9 cellular contexts compared by ENCODE assay signal in the genomic region with DNA sequence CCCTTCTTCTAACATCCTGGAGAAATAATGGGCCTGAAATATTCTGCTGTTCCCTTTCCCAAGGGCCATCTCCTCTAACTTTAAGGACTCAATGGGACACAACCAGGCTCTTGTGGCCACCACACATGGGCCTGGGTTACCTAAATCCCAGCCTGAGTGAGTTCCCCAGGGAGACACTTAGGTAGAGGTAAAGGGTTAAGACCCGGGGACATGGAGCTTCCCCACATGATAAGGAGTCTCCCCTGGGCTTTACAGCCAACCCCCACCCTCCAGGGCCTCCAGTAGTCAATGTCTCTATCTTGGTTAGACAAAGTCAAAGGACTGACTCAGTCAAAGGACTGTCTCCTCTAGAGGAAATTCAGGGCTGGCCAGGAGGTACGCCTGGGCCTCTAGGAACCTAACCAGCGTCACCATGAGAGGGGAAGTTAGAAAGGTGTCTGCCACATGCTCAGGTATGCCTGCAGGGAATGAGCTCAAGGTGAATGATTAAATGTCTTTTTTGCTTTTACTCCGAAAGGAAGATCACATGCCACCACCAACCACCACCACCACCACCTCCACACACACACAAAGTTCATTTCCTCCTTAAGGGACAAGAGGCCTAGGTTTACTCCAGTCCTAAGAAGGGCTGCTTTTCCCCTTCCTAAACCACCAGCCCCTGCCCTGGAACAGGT. TPM values are rescaled to one million over a fixed set of nuclear protein-coding genes. Genes with fewer than 3 reads are reported as not detected.
DNase-seq lines count a peak whose midpoint lies in the region; ATAC-seq, FAIRE-seq and TF ChIP-seq lines count a peak whose summit lies in the region.
"Had no signal": no experiment of that assay in that cellular context is flagged by ENCODE, and none has a peak within 500 bp of the region (broad histone marks: within the 10 kb centered on the region; RNA-seq: fewer than 3 reads in every experiment).

No MANE protein-coding gene starts in this region.

- no peak for FAIRE-seq in kidney (lab: Jason Lieb, UNC)

- ATAC-seq in stimulated activated naive CD8-positive, alpha-beta T cell treated with anti-CD3 and anti-CD28 coated beads, Interleukin-15, Interleukin-2, amounts not matched to agents 100 U/mL and 50 U/mL, for 24 hours, result peak; percentile 12
- no peak for ATAC-seq in HG02870 (IDR thresholded peaks at IDR 0.05; ENCODE audit: unreplicated experiment)

- DNase-seq in activated T-cell treated with anti-CD3 and anti-CD28 coated beads, Interleukin-2, amount 50 U/mL, for 1 hour, result peak; percentile 66
- DNase-seq in activated T-cell treated with anti-CD3 and anti-CD28 coated beads for 4 hours, result no peak
- peak in 1 of 2 donors; percentile 67 for DNase-seq in ascending aorta (ENCODE audit: low spot score in 2 of 2)
- DNase-seq in kidney, result no peak
- DNase-seq in stimulated activated naive CD8-positive, alpha-beta T cell treated with anti-CD3 and anti-CD28 coated beads, Interleukin-15, Interleukin-2, amounts not matched to agents 100 U/mL and 50 U/mL, for 24 hours, result peak; percentile 47
- no peak for DNase-seq in SHP77 (lab: John Stamatoyannopoulos, UW)
- DNase-seq in foreskin melanocyte, result no peak

- peaks cover 11 to 25% of the 10 kb centered on the region in 2 donors for H3K36me3 ChIP-seq in ascending aorta
- peaks cover 3 to 43% of the 10 kb centered on the region in 2 donors for H3K36me3 ChIP-seq in kidney (ENCODE audit: control insufficient read depth in 1 of 2, insufficient read depth in 2 of 2, low read length in 2 of 2)

- no peak for TF ChIP-seq CTCF in ascending aorta (IDR thresholded peaks at IDR 0.05)
- TF ChIP-seq CTCF in kidney (IDR thresholded peaks at IDR 0.05; ENCODE audit: borderline replicate concordance, extremely low read depth, insufficient read depth), result no peak

- H3K9me3 ChIP-seq in ascending aorta (no peaks in the 10 kb centered on the region), kidney (ENCODE audit: control insufficient read depth in 1 of 2, low read length in 2 of 2) (no peaks in the 10 kb centered on the region)

- intact Hi-C loops in ascending aorta (cut with DNase I) (loop anchor here (2.0 to 5.0 kb wide), 4 partner anchors 104 to 319 kb away; no protein-coding TSS in a partner anchor), kidney (cut with DNase I) (loop anchor here (10.0 kb wide), 1 partner anchor 111 kb away; no protein-coding TSS in a partner anchor)

- H3K4me1 ChIP-seq in ascending aorta (peaks cover 0 to 34% of the 10 kb centered on the region in 2 donors), kidney (ENCODE audit: control insufficient read depth in 1 of 2, insufficient read depth in 1 of 2, low read depth in 1 of 2, low read length in 2 of 2) (peaks cover 48 to 67% of the 10 kb centered on the region in 2 donors)

- H3K4me3 ChIP-seq in ascending aorta (no peak overlapping the region), kidney (ENCODE audit: low read length in 2 of 2) (no peak overlapping the region)

- peak overlapping the region in 1 of 2 donors; percentile 27 for H3K9ac ChIP-seq in kidney (ENCODE audit: low read length in 2 of 2)

- H3K27ac ChIP-seq in ascending aorta (peak overlapping the region; percentile 64 to 100), kidney (ENCODE audit: low read depth in 2 of 2, low read length in 2 of 2) (peak overlapping the region; percentile 80 to 84)
- H3K27ac ChIP-seq: VCaP had no signal

- H3K27me3 ChIP-seq in ascending aorta, result no peaks in the 10 kb centered on the region

RNA-seq across cellular contexts. Expression of gene ZFP36L1, which starts 6.9 kb away (rescaled TPM):
- 772 TPM for total RNA-seq in ascending aorta
- total RNA-seq in kidney, result 289 TPM
- 73.3 TPM for polyA plus RNA-seq in kidney (ENCODE audit: insufficient read depth, low read depth, low replicate concordance)

Comparison
In these comparisons a context has a peak if more than half of its experiments do, and no peak if none do; other contexts are left out.
1. DNase-seq: peak in activated T-cell treated with anti-CD3 and anti-CD28 coated beads, Interleukin-2, amount 50 U/mL, for 1 hour (single experiment) and stimulated activated naive CD8-positive, alpha-beta T cell treated with anti-CD3 and anti-CD28 coated beads, Interleukin-15, Interleukin-2, amounts not matched to agents 100 U/mL and 50 U/mL, for 24 hours (single experiment); none in activated T-cell treated with anti-CD3 and anti-CD28 coated beads for 4 hours (single experiment), kidney (single experiment), SHP77 (0 of 2) and foreskin melanocyte (single experiment).